ENCODE assay signal across 10 cellular contexts in the genomic region with DNA sequence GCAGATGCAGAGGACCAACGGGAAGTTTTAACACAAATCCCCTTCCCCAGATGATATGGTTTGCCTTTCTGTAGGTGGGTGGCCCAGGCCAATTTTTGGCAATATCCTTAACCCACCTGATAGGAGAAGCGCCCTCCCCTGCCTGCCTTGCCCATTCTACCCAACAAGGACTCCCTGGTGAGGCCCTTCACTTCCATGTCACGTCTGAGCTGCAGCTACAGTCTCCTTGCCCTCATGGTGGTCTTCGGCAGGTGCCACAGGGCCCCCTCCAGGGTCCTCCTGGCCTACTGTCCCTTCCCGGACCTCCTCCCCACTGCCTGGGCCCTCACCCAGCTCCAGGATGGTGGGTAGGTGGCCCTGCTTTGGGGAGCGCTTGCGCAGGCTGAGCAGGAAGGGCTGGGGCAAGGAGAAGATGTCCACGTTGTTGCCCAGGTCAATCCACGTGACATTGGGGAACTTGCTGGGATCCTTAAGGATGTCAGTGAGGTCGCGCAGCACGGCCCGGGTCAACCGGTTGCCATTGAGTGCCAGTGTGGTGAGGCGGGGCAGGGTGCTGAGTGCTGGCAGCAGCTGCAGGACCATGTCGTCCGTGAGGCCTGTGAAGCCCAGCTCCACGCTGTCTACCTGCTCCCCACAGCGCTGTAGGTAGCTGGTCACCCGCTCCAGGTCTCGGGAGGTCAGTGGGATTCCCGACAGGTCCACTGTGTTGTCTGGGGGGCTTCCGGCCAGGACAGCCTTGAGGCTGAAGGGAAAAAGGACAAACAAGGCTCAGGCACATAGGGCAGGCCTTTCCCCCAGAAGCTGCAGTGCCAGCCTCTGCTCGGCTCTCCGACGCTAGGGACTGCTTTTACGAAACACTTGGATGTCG. TPM values are rescaled to one million over a fixed set of nuclear protein-coding genes. Genes with fewer than 3 reads are reported as not detected.
DNase-seq lines count a peak whose midpoint lies in the region; ATAC-seq, FAIRE-seq and TF ChIP-seq lines count a peak whose summit lies in the region.
"Had no signal": no experiment of that assay in that cellular context is flagged by ENCODE, and none has a peak within 500 bp of the region (broad histone marks: within the 10 kb centered on the region; RNA-seq: fewer than 3 reads in every experiment).

No MANE protein-coding gene starts in this region.

- no TSS peak for BruUV-seq in PC-9 (replicated peaks; lab: Mats Ljungman, UMichigan)
- no TSS peak for BruUV-seq in endothelial cell of umbilical vein (replicated peaks; lab: Mats Ljungman, UMichigan)

- peak; percentile 19; the same call in 1 of the 2 replicates for TF ChIP-seq POLR2A in A549 (IDR thresholded peaks at IDR 0.05; ENCODE audit: low read length)
- TF ChIP-seq POLR2A in endothelial cell of umbilical vein (IDR thresholded peaks at IDR 0.05; ENCODE audit: low read depth, low read length): peak; percentile 71
- no peak for TF ChIP-seq POLR2A in suprapubic skin (IDR thresholded peaks at IDR 0.05)
- no peak for TF ChIP-seq POLR2A in prostate gland (IDR thresholded peaks at IDR 0.05)

- TF ChIP-seq RAD21 in A549 (conservative IDR thresholded peaks at IDR 0.05 in 1 of 2, IDR thresholded peaks at IDR 0.05 in 1 of 2): no peak

- H3K27ac ChIP-seq in A549 (peak overlapping the region in 1 of 2 experiments; percentile 99; a peak in 3 of 6 replicates), PC-9 (peak overlapping the region; percentile 88; the same call in 1 of the 2 replicates), endothelial cell of umbilical vein (ENCODE audit: insufficient read depth, low read depth, low read length) (no peak overlapping the region), suprapubic skin (no peak overlapping the region), prostate gland (no peak overlapping the region), left ventricle myocardium inferior (replicated peaks) (no peak overlapping the region)

- H3K27me3 ChIP-seq in PC-9 (ENCODE audit: insufficient read depth, low read depth) (no peaks in the 10 kb centered on the region), endothelial cell of umbilical vein (ENCODE audit: control insufficient read depth in 2 of 2, insufficient read depth in 2 of 2, low read length in 2 of 2) (no peaks in the 10 kb centered on the region), suprapubic skin (no peaks in the 10 kb centered on the region), prostate gland (replicated peaks; ENCODE audit: insufficient read depth) (no peaks in the 10 kb centered on the region), left ventricle myocardium inferior (ENCODE audit: low read depth) (no peaks in the 10 kb centered on the region)

- peak overlapping the region; percentile 75 for H3K4me2 ChIP-seq in A549
- no peak overlapping the region for H3K4me2 ChIP-seq in PC-9
- no peak overlapping the region for H3K4me2 ChIP-seq in endothelial cell of umbilical vein (ENCODE audit: insufficient read depth, low read length)

- no peaks in the 10 kb centered on the region for H3K9me1 ChIP-seq in endothelial cell of umbilical vein (replicated peaks; ENCODE audit: control insufficient read depth, extremely low read depth, insufficient read depth, low read length)

- no peak overlapping the region for H3K4me3 ChIP-seq in A549
- H3K4me3 ChIP-seq in PC-9: no peak overlapping the region
- no peak overlapping the region for H3K4me3 ChIP-seq in endothelial cell of umbilical vein (replicated peaks in 1 of 3; ENCODE audit: insufficient read depth in 1 of 3, low read depth in 1 of 3, low read length in 3 of 3)
- H3K4me3 ChIP-seq in suprapubic skin: no peak overlapping the region
- no peak overlapping the region for H3K4me3 ChIP-seq in prostate gland
- no peak overlapping the region for H3K4me3 ChIP-seq in left ventricle myocardium inferior

- peaks cover 41% of the 10 kb centered on the region for H3K36me3 ChIP-seq in PC-9 (ENCODE audit: low read depth)
- H3K36me3 ChIP-seq in endothelial cell of umbilical vein (ENCODE audit: control insufficient read depth in 2 of 2, extremely low read depth in 1 of 2, insufficient read depth in 2 of 2, low read length in 2 of 2): peaks cover 32 to 55% of the 10 kb centered on the region in 2 experiments
- peaks cover 64% of the 10 kb centered on the region for H3K36me3 ChIP-seq in suprapubic skin
- peaks cover 3 to 4% of the 10 kb centered on the region in 2 donors for H3K36me3 ChIP-seq in prostate gland
- peaks cover 60% of the 10 kb centered on the region for H3K36me3 ChIP-seq in left ventricle myocardium inferior

- H3K4me1 ChIP-seq in A549 (peaks cover 48% of the 10 kb centered on the region), PC-9 (replicated peaks; ENCODE audit: insufficient read depth) (peaks cover 20% of the 10 kb centered on the region), endothelial cell of umbilical vein (ENCODE audit: control insufficient read depth, extremely low read depth, insufficient read depth, low read length) (peaks cover 31% of the 10 kb centered on the region), suprapubic skin (peaks cover 41% of the 10 kb centered on the region), prostate gland (replicated peaks) (peaks cover 4% of the 10 kb centered on the region), left ventricle myocardium inferior (peaks cover 67% of the 10 kb centered on the region)

- DNase-seq in A549 (ENCODE audit: low read depth in 1 of 2, low spot score in 1 of 2) (no peak), PC-9 (no peak), endothelial cell of umbilical vein (ENCODE audit: low read depth, low spot score) (no peak), suprapubic skin (ENCODE audit: low spot score in 2 of 2) (no peak), prostate gland (ENCODE audit: low spot score) (no peak), left ventricle myocardium inferior (no peak)
- DNase-seq: dermis blood vessel endothelial cell, NCI-H510A treated with DMSO at 0.1 percent for 48 hours had no signal

- H4K20me1 ChIP-seq in PC-9 (ENCODE audit: insufficient read depth) (peaks cover 49% of the 10 kb centered on the region), endothelial cell of umbilical vein (replicated peaks; ENCODE audit: control insufficient read depth, extremely low read depth, insufficient read depth, low read length) (peaks cover 11% of the 10 kb centered on the region)

- POLR2A ChIA-PET in A549 (lab: Yijun Ruan, JAX): interaction anchor here (0.7 to 2.0 kb wide), 3 partner anchors 12 to 158 kb away, joined by 3 to 11 read pairs (median 6); partner anchors contain the start of gene UBB
- POLR2A ChIA-PET in PC-9 (lab: Charles Lee; ENCODE audit: unreplicated experiment): interaction anchor here (0.7 kb wide), 1 partner anchor 307 kb away, joined by 4 read pairs; no protein-coding TSS in a partner anchor
- POLR2A ChIA-PET in endothelial cell of umbilical vein (lab: Charles Lee): interaction anchor here (0.6 to 1.2 kb wide), 2 partner anchors 9 to 63 kb away, joined by 3 to 7 read pairs; partner anchors contain the start of gene UBB

- CTCF ChIA-PET in A549 (lab: Yijun Ruan, JAX) (interaction anchor here (0.9 to 29.8 kb wide), 8 partner anchors 10 to 80 kb away, joined by 3 to 589 read pairs (median 6); no protein-coding TSS in a partner anchor), PC-9 (lab: Charles Lee) (interaction anchor here (0.6 kb wide), 1 partner anchor 8 kb away, joined by 19 read pairs; no protein-coding TSS in a partner anchor), endothelial cell of umbilical vein (lab: Charles Lee) (interaction anchor here (1.4 to 6.7 kb wide), 4 partner anchors 10 to 80 kb away, joined by 3 to 33 read pairs (median 16); partner anchors contain the start of gene UBB)

- WGBS in A549 (ENCODE audit: missing lambda C conversion rate): 85% methylated on average over 28 of the region's 28 CpGs
- 86% methylated on average over 14 of the region's 28 CpGs for WGBS in suprapubic skin
- 92% methylated on average over 21 of the region's 28 CpGs for WGBS in prostate gland

- no peak for FAIRE-seq in A549 (lab: Jason Lieb, UNC)
- FAIRE-seq in G401.6 (lab: Jason Lieb, UNC): peak; percentile 68
- no peak for FAIRE-seq in endothelial cell of umbilical vein (lab: Jason Lieb, UNC)

- H3K79me2 ChIP-seq in PC-9 (ENCODE audit: low read depth) (peaks cover 43% of the 10 kb centered on the region), endothelial cell of umbilical vein (ENCODE audit: control insufficient read depth, insufficient read depth, low read length) (peaks cover 48% of the 10 kb centered on the region)

- no peaks in the 10 kb centered on the region for H3K9me2 ChIP-seq in PC-9 (ENCODE audit: insufficient read depth)

- dilution Hi-C loops in endothelial cell of umbilical vein (cut with MboI; ENCODE audit: extremely low pct_ligation_motif_present, low sequenced_read_pairs): no loop called here

- no peak overlapping the region for H3K9ac ChIP-seq in endothelial cell of umbilical vein (replicated peaks; ENCODE audit: extremely low read depth, insufficient read depth, low read length)

- TF ChIP-seq EP300 in A549 (IDR thresholded peaks at IDR 0.05) (no peak; a peak in 1 of 5 replicates), suprapubic skin (IDR thresholded peaks at IDR 0.05) (no peak)

- H3K9me3 ChIP-seq in A549: no peaks in the 10 kb centered on the region
- no peaks in the 10 kb centered on the region for H3K9me3 ChIP-seq in PC-9 (ENCODE audit: insufficient read depth, low read depth)
- H3K9me3 ChIP-seq in endothelial cell of umbilical vein (replicated peaks; ENCODE audit: control insufficient read depth, insufficient read depth, low read length): no peaks in the 10 kb centered on the region
- H3K9me3 ChIP-seq in suprapubic skin: no peaks in the 10 kb centered on the region
- no peaks in the 10 kb centered on the region for H3K9me3 ChIP-seq in prostate gland
- no peaks in the 10 kb centered on the region for H3K9me3 ChIP-seq in left ventricle myocardium inferior (replicated peaks)

- ATAC-seq in A549 (peak in 1 of 2 experiments; percentile 10; a peak in 3 of 6 replicates), GM21825 (IDR thresholded peaks at IDR 0.05; ENCODE audit: unreplicated experiment) (no peak)

- H2AFZ ChIP-seq in PC-9 (no peak overlapping the region), endothelial cell of umbilical vein (ENCODE audit: low read depth, low read length) (no peak overlapping the region)

- no peak for TF ChIP-seq CTCF in A549 (IDR thresholded peaks at IDR 0.05)
- TF ChIP-seq CTCF in PC-9 (conservative IDR thresholded peaks at IDR 0.05): no peak
- no peak for TF ChIP-seq CTCF in endothelial cell of umbilical vein (IDR thresholded peaks at IDR 0.05; ENCODE audit: extremely low read depth in 1 of 2, insufficient read depth in 1 of 2, low read depth in 1 of 2, low read length in 2 of 2)
- TF ChIP-seq CTCF in suprapubic skin (IDR thresholded peaks at IDR 0.05): no peak
- no peak for TF ChIP-seq CTCF in prostate gland (IDR thresholded peaks at IDR 0.05)
- no peak for TF ChIP-seq CTCF in left ventricle myocardium inferior (IDR thresholded peaks at IDR 0.05; ENCODE audit: borderline replicate concordance)

- intact Hi-C loops in PC-9 (cut with micrococcal nuclease; ENCODE audit: unreplicated experiment): no loop called here
- intact Hi-C loops in endothelial cell of umbilical vein (cut with micrococcal nuclease): no loop called here
- intact Hi-C loops in prostate gland (cut with DNase I): no loop called here
- intact Hi-C loops in left ventricle myocardium inferior (cut with micrococcal nuclease): loop anchor here (10.0 kb wide), 1 partner anchor 59 kb away; the partner anchor contains the start of gene UBB

- peaks cover 65% of the 10 kb centered on the region for H3F3A ChIP-seq in PC-9 (ENCODE audit: insufficient read depth, low read depth)

RNA-seq across cellular contexts. Expression of gene TRPV2, which starts 28.3 kb away (rescaled TPM):
- polyA plus RNA-seq in A549 (2011; rRNA removed) (0.31 and 0.60 TPM in 2 replicates), A549 (2017; fragmentation: RNase III; extraction: RNeasy Plus Mini Kit Qiagen cat#74134 plus additional on column Dnase treatment) (0.35 to 0.62 TPM (median 0.61 TPM) in 3 replicates), endothelial cell of umbilical vein (3.3 and 4.2 TPM in 2 replicates)
- polyA plus RNA-seq in A549 (2012; cell fraction: cytosol; rRNA removed): 0.87 and 1.1 TPM in 2 replicates
- polyA plus RNA-seq in A549 (2012; cell fraction: nucleus; rRNA removed): 0.86 and 1.7 TPM in 2 replicates
- polyA minus RNA-seq in A549 (2011; rRNA and poly(A)+ RNA removed): 0.37 and 0.73 TPM in 2 replicates
- total RNA-seq in PC-9 (2021) (3.1 and 5.3 TPM in 2 replicates), endothelial cell of umbilical vein (6.7 and 10.6 TPM in 2 replicates), suprapubic skin (10 to 100 TPM in 1 of 4 donors, 1 to 10 TPM in 3; 3.0 to 13.9 (median 7.9) TPM), prostate gland (10 to 100 TPM in 1 of 2 donors, 1 to 10 TPM in 1; 7.1 to 11.0 TPM), left ventricle myocardium inferior (6.7 TPM)
- polyA plus RNA-seq in endothelial cell of umbilical vein (2011; cell fraction: cytosol; rRNA removed): 3.5 and 4.2 TPM in 2 replicates
- 4.1 and 5.2 TPM in 2 replicates for polyA plus RNA-seq in endothelial cell of umbilical vein (2011; cell fraction: nucleus; rRNA removed)
- 19.7 and 28.7 TPM in 2 replicates for polyA plus RNA-seq in endothelial cell of umbilical vein (2012)
- 4.2 and 6.1 TPM in 2 replicates for polyA minus RNA-seq in endothelial cell of umbilical vein
- polyA minus RNA-seq in endothelial cell of umbilical vein (2011; cell fraction: cytosol; rRNA and poly(A)+ RNA removed): not detected
- polyA minus RNA-seq in endothelial cell of umbilical vein (2011; cell fraction: nucleus; rRNA and poly(A)+ RNA removed): 1.3 and 1.5 TPM in 2 replicates

RNA-seq across cellular contexts. Expression of gene LRRC75A, which starts 48.4 kb away (rescaled TPM):
- polyA plus RNA-seq in A549 (2011; rRNA removed) (0.65 and 0.78 TPM in 2 replicates), A549 (2017; fragmentation: RNase III; extraction: RNeasy Plus Mini Kit Qiagen cat#74134 plus additional on column Dnase treatment) (0.54 to 0.85 TPM (median 0.84 TPM) in 3 replicates), endothelial cell of umbilical vein (6.1 and 8.1 TPM in 2 replicates)
- polyA plus RNA-seq in A549 (2012; cell fraction: cytosol; rRNA removed): 0.85 and 1.4 TPM in 2 replicates
- polyA plus RNA-seq in A549 (2012; cell fraction: nucleus; rRNA removed): 1.3 and 2.1 TPM in 2 replicates
- polyA minus RNA-seq in A549 (2011; rRNA and poly(A)+ RNA removed): 0.97 and 1.3 TPM in 2 replicates
- total RNA-seq in PC-9 (2021) (14.0 and 15.8 TPM in 2 replicates), endothelial cell of umbilical vein (2.9 and 3.7 TPM in 2 replicates), suprapubic skin (under 1 TPM; 0.64 to 0.99 (median 0.90) TPM), prostate gland (10 to 100 TPM in 1 of 2 donors, 1 to 10 TPM in 1; 5.2 to 25.8 TPM), left ventricle myocardium inferior (0.96 TPM)
- 4.3 and 5.4 TPM in 2 replicates for polyA plus RNA-seq in endothelial cell of umbilical vein (2011; cell fraction: cytosol; rRNA removed)
- 5.9 and 6.9 TPM in 2 replicates for polyA plus RNA-seq in endothelial cell of umbilical vein (2011; cell fraction: nucleus; rRNA removed)
- polyA plus RNA-seq in endothelial cell of umbilical vein (2012): 1.5 and 3.1 TPM in 2 replicates
- polyA minus RNA-seq in endothelial cell of umbilical vein: 4.6 and 5.7 TPM in 2 replicates
- 0.92 TPM for polyA minus RNA-seq in endothelial cell of umbilical vein (2011; cell fraction: cytosol; rRNA and poly(A)+ RNA removed)
- 3.8 and 7.3 TPM in 2 replicates for polyA minus RNA-seq in endothelial cell of umbilical vein (2011; cell fraction: nucleus; rRNA and poly(A)+ RNA removed)

Comparison
In these comparisons a context has a peak if more than half of its experiments do, and no peak if none do; other contexts are left out.
1. POLR2A ChIP-seq: peak in A549 (single experiment) and endothelial cell of umbilical vein (single experiment); none in suprapubic skin (0 of 2) and prostate gland (single experiment).